In genomic region chr1:198893141-198893540, GRCh38 we compare ENCODE assay signal across 15 cellular contexts.
"Had no signal": no experiment of that assay in that cellular context is flagged by ENCODE, and none has a peak within 500 bp of the region (broad histone marks: within the 10 kb centered on the region; RNA-seq: fewer than 3 reads in every experiment).

No MANE protein-coding gene starts in this region.

- H3K4me1 ChIP-seq: prostate gland had no signal

- H3K27me3 Mint-ChIP-seq: activated naive CD8-positive, alpha-beta T cell treated with anti-CD3 and anti-CD28 coated beads, Interleukin-2, amount 10 ng/mL, durations not matched to agents 7 days and 5 days; stimulated activated naive CD8-positive, alpha-beta T cell treated with anti-CD3 and anti-CD28 coated beads, Interleukin-15, Interleukin-2, amounts not matched to agents 100 ng/mL and 50 ng/mL, for 24 hours had no signal

- H3K4me3 Mint-ChIP-seq: activated naive CD8-positive, alpha-beta T cell treated with anti-CD3 and anti-CD28 coated beads, Interleukin-2, amount 10 ng/mL, durations not matched to agents 7 days and 5 days; stimulated activated naive CD8-positive, alpha-beta T cell treated with anti-CD3 and anti-CD28 coated beads, Interleukin-15, Interleukin-2, amounts not matched to agents 100 ng/mL and 50 ng/mL, for 24 hours had no signal

- DNase-seq: activated CD4-positive, alpha-beta T cell treated with anti-CD3 and anti-CD28 coated beads, Interleukin-2, amount 50 U/mL, for 1 hour; activated CD8-positive, alpha-beta memory T cell treated with anti-CD3 and anti-CD28 coated beads for 24 hours; activated naive CD4-positive, alpha-beta T cell; activated naive CD8-positive, alpha-beta T cell treated with anti-CD3 and anti-CD28 coated beads, Interleukin-2, amount 10 ng/mL, durations not matched to agents 7 days and 5 days; anterior cingulate cortex; foreskin fibroblast; hypothalamus; right cardiac atrium; small intestine; SW 1271; upper lobe of left lung had no signal

- H3K9me3 Mint-ChIP-seq: stimulated activated naive CD8-positive, alpha-beta T cell treated with anti-CD3 and anti-CD28 coated beads, Interleukin-15, Interleukin-2, amounts not matched to agents 100 ng/mL and 50 ng/mL, for 24 hours had no signal

- H3K4me3 ChIP-seq: cardiac muscle cell, coronary artery, prostate gland, upper lobe of left lung had no signal

- ATAC-seq: right cardiac atrium had no signal

- H3K9me3 ChIP-seq: prostate gland, upper lobe of left lung had no signal

- H3K27me3 ChIP-seq: cardiac muscle cell, upper lobe of left lung had no signal

- H3K36me3 ChIP-seq: cardiac muscle cell, prostate gland had no signal

- H3K27ac ChIP-seq: cardiac muscle cell, coronary artery, prostate gland had no signal

- H3K27ac Mint-ChIP-seq: activated naive CD8-positive, alpha-beta T cell treated with anti-CD3 and anti-CD28 coated beads, Interleukin-2, amount 10 ng/mL, durations not matched to agents 7 days and 5 days; stimulated activated naive CD8-positive, alpha-beta T cell treated with anti-CD3 and anti-CD28 coated beads, Interleukin-15, Interleukin-2, amounts not matched to agents 100 ng/mL and 50 ng/mL, for 24 hours had no signal
